ENCODE assay signal across 24 cellular contexts in the genomic region with DNA sequence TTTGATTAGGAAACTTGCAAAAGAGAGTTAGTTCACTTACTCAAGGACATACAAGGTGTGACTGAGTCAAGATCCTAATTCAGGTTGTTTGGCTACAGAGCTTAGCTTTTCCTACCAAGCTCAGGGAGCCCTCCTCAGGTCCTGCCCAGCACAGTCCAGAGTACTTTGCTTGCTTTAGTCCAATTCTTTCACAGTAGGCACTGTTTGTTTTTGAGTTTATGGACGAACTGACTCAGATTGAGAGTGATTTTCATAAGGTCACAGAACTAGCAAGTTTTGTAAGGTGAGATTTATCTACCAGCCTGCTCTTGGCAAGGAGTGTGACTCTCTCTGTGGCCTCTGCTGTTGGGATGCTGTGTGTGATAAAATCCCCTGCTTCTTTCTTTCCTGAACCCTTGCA.
A peak's percentile ranks its signal among the peaks of the same experiment; 100 is the strongest.
DNase-seq lines count a peak whose midpoint lies in the region; ATAC-seq, FAIRE-seq and TF ChIP-seq lines count a peak whose summit lies in the region.
"Had no signal": no experiment of that assay in that cellular context is flagged by ENCODE, and none has a peak within 500 bp of the region (broad histone marks: within the 10 kb centered on the region; RNA-seq: fewer than 3 reads in every experiment).

No MANE protein-coding gene starts in this region.

- no peaks in the 10 kb centered on the region for H3K27me3 ChIP-seq in left ventricle myocardium inferior (ENCODE audit: low read depth)
- H3K27me3 ChIP-seq in prostate gland (replicated peaks; ENCODE audit: insufficient read depth): no peaks in the 10 kb centered on the region

- no peaks in the 10 kb centered on the region for H3K4me1 Mint-ChIP-seq in activated CD4-positive, alpha-beta memory T cell treated with anti-CD3 and anti-CD28 coated beads for 36 hours (ENCODE audit: low read depth)
- H3K4me1 Mint-ChIP-seq: activated CD4-positive, alpha-beta T cell treated with anti-CD3 and anti-CD28 coated beads, Interleukin-2, amount 10 ng/mL, durations not matched to agents 7 days and 5 days; activated naive CD8-positive, alpha-beta T cell treated with anti-CD3 and anti-CD28 coated beads, Interleukin-2, amount 10 ng/mL, durations not matched to agents 7 days and 5 days; naive thymus-derived CD4-positive, alpha-beta T cell had no signal

- no peaks in the 10 kb centered on the region for H3K36me3 Mint-ChIP-seq in activated CD4-positive, alpha-beta memory T cell treated with anti-CD3 and anti-CD28 coated beads for 36 hours
- H3K36me3 Mint-ChIP-seq: activated naive CD8-positive, alpha-beta T cell treated with anti-CD3 and anti-CD28 coated beads, Interleukin-2, amount 10 ng/mL, durations not matched to agents 7 days and 5 days; naive thymus-derived CD4-positive, alpha-beta T cell had no signal

- no peak for TF ChIP-seq CTCF in left ventricle myocardium inferior (IDR thresholded peaks at IDR 0.05; ENCODE audit: borderline replicate concordance)
- no peak for TF ChIP-seq CTCF in prostate gland (IDR thresholded peaks at IDR 0.05)

- H3K9me3 ChIP-seq in left ventricle myocardium inferior (replicated peaks) (peaks cover 6% of the 10 kb centered on the region), prostate gland (no peaks in the 10 kb centered on the region)

- H3K4me3 ChIP-seq in left ventricle myocardium inferior: no peak overlapping the region
- no peak overlapping the region for H3K4me3 ChIP-seq in prostate gland
- H3K4me3 ChIP-seq: GM23338, SK-N-MC had no signal

- FAIRE-seq in RCC 7860 (lab: Jason Lieb, UNC): peak; percentile 18

- H3K36me3 ChIP-seq in left ventricle myocardium inferior (no peaks in the 10 kb centered on the region), prostate gland (no peaks in the 10 kb centered on the region)

- no peak overlapping the region for H3K4me3 Mint-ChIP-seq in activated CD4-positive, alpha-beta memory T cell treated with anti-CD3 and anti-CD28 coated beads for 36 hours
- H3K4me3 Mint-ChIP-seq: activated CD4-positive, alpha-beta T cell treated with anti-CD3 and anti-CD28 coated beads, Interleukin-2, amount 10 ng/mL, durations not matched to agents 7 days and 5 days; activated naive CD8-positive, alpha-beta T cell treated with anti-CD3 and anti-CD28 coated beads, Interleukin-2, amount 10 ng/mL, durations not matched to agents 7 days and 5 days; GM23338; naive thymus-derived CD4-positive, alpha-beta T cell had no signal

- peaks cover 6% of the 10 kb centered on the region for H3K9me3 Mint-ChIP-seq in activated CD4-positive, alpha-beta memory T cell treated with anti-CD3 and anti-CD28 coated beads for 36 hours
- H3K9me3 Mint-ChIP-seq: activated CD4-positive, alpha-beta T cell treated with anti-CD3 and anti-CD28 coated beads, Interleukin-2, amount 10 ng/mL, durations not matched to agents 7 days and 5 days; GM23338 had no signal

- POLR2A ChIA-PET in activated CD4-positive, alpha-beta memory T cell treated with anti-CD3 and anti-CD28 coated beads for 36 hours (lab: Charles Lee): no interaction called here

- no peak for TF ChIP-seq POLR2A in prostate gland (IDR thresholded peaks at IDR 0.05)

- CTCF ChIA-PET in activated CD4-positive, alpha-beta memory T cell treated with anti-CD3 and anti-CD28 coated beads for 36 hours (lab: Charles Lee): no interaction called here

- 24% methylated on average over 1 of the region's 1 CpG for WGBS in prostate gland

- intact Hi-C loops in left ventricle myocardium inferior (cut with micrococcal nuclease) (no loop called here), prostate gland (cut with DNase I) (no loop called here)
- intact Hi-C loops in activated CD4-positive, alpha-beta memory T cell treated with anti-CD3 and anti-CD28 coated beads for 36 hours (cut with micrococcal nuclease): loop anchor here (5.0 kb wide), 1 partner anchor 170 kb away; no protein-coding TSS in a partner anchor

- ATAC-seq in HG02938 (IDR thresholded peaks at IDR 0.05; ENCODE audit: unreplicated experiment): no peak
- ATAC-seq: GM23338; left colon; naive thymus-derived CD4-positive, alpha-beta T cell had no signal

- H3K27me3 Mint-ChIP-seq in activated CD4-positive, alpha-beta memory T cell treated with anti-CD3 and anti-CD28 coated beads for 36 hours: no peaks in the 10 kb centered on the region
- H3K27me3 Mint-ChIP-seq: activated CD4-positive, alpha-beta T cell treated with anti-CD3 and anti-CD28 coated beads, Interleukin-2, amount 10 ng/mL, durations not matched to agents 7 days and 5 days had no signal

- peak overlapping the region; percentile 9 for H3K27ac ChIP-seq in left ventricle myocardium inferior (replicated peaks)
- no peak overlapping the region for H3K27ac ChIP-seq in prostate gland
- H3K27ac ChIP-seq: SK-N-MC had no signal

- DNase-seq in DMS53 treated with DMSO at 0.1 percent for 48 hours (lab: John Stamatoyannopoulos, UW; ENCODE audit: unreplicated experiment): peak; percentile 31
- DNase-seq in RCC 7860 (ENCODE audit: low spot score): peak; percentile 14
- no peak for DNase-seq in left ventricle myocardium inferior
- peak; percentile 4 for DNase-seq in prostate gland (ENCODE audit: low spot score)
- DNase-seq in activated CD4-positive, alpha-beta memory T cell treated with anti-CD3 and anti-CD28 coated beads for 36 hours: no peak
- no peak for DNase-seq in H4 (ENCODE audit: low spot score)
- DNase-seq: activated CD4-positive, alpha-beta T cell treated with anti-CD3 and anti-CD28 coated beads, Interleukin-2, amount 10 ng/mL, durations not matched to agents 7 days and 5 days; activated naive CD8-positive, alpha-beta T cell treated with anti-CD3 and anti-CD28 coated beads, Interleukin-2, amount 10 ng/mL, durations not matched to agents 7 days and 5 days; activated T-cell treated with anti-CD3 and anti-CD28 coated beads, Interleukin-2, amount 50 U/mL, for 1 hour; AML-193; caudate nucleus; effector CD8-positive, alpha-beta T cell; hypothalamus; Karpas-422; left colon; naive thymus-derived CD4-positive, alpha-beta T cell; NCI-H1436 treated with DMSO at 0.1 percent for 48 hours; NCI-H510A; stimulated activated CD4-positive, alpha-beta T cell treated with anti-CD3 and anti-CD28 coated beads, Interleukin-1b, Interleukin-23, amount 100 ng/mL, for 48 hours; substantia nigra; T1000 had no signal

- no peak overlapping the region for H3K27ac Mint-ChIP-seq in activated CD4-positive, alpha-beta memory T cell treated with anti-CD3 and anti-CD28 coated beads for 36 hours
- H3K27ac Mint-ChIP-seq: activated CD4-positive, alpha-beta T cell treated with anti-CD3 and anti-CD28 coated beads, Interleukin-2, amount 10 ng/mL, durations not matched to agents 7 days and 5 days; activated naive CD8-positive, alpha-beta T cell treated with anti-CD3 and anti-CD28 coated beads, Interleukin-2, amount 10 ng/mL, durations not matched to agents 7 days and 5 days; GM23338; naive thymus-derived CD4-positive, alpha-beta T cell had no signal

- H3K4me1 ChIP-seq in left ventricle myocardium inferior: peaks cover 67% of the 10 kb centered on the region
- no peaks in the 10 kb centered on the region for H3K4me1 ChIP-seq in prostate gland (replicated peaks)

Comparison
In these comparisons a context has a peak if more than half of its experiments do, and no peak if none do; other contexts are left out.
1. DNase-seq: peak in DMS53 treated with DMSO at 0.1 percent for 48 hours (single experiment), RCC 7860 (single experiment) and prostate gland (single experiment); none in left ventricle myocardium inferior (single experiment), activated CD4-positive, alpha-beta memory T cell treated with anti-CD3 and anti-CD28 coated beads for 36 hours (single experiment) and H4 (single experiment).